Comparison of ENCODE assay signal across 8 cellular contexts in the genomic region with DNA sequence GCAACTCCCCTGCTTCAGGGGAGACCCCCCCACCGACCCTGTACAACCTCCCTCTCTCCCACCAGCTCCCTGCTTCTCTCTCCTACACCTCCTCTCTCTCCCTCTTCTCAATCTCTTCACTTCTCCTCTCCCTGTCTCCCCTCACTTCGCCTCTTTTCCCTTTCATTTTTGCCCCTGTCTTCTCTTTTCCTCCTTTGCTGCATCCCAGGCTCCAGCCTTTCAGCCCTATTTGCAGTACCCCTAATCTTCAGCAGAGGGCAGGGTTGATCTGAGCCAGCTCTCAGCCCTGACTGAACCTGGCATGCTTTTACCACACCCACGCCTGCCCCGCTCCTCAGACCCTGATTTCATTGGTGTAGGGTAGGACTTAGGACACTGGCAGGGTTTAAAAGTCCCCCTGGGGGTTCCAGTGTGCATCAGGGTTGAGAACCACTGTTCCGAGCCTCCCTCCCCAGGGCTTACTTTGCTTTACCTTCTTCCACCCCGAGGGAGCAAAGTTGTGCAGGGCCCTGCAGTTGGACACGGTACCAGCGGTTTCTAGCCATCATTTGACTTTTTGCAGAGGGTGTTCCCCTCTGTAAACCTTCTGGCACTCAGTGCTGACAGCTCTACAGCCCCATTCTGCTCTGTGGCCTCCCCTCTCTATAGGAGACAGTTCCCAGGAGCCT.
DNase-seq lines count a peak whose midpoint lies in the region; ATAC-seq and TF ChIP-seq lines count a peak whose summit lies in the region.

No MANE protein-coding gene starts in this region.

- BruUV-seq in Panc1 (replicated peaks; lab: Mats Ljungman, UMichigan): no TSS peak

- H3K4me3 ChIP-seq in Panc1 (ENCODE audit: low read depth in 2 of 2, low read length in 2 of 2) (no peak overlapping the region), foreskin fibroblast (ENCODE audit: low read depth in 1 of 2, low read length in 2 of 2) (no peak overlapping the region), ovary (no peak overlapping the region), aorta (ENCODE audit: low read length in 2 of 2) (no peak overlapping the region)

- H3K9me3 ChIP-seq in Panc1 (ENCODE audit: control insufficient read depth, insufficient read depth, low read depth, low read length) (no peaks in the 10 kb centered on the region), ovary (no peaks in the 10 kb centered on the region), aorta (ENCODE audit: control insufficient read depth, low read length) (no peaks in the 10 kb centered on the region)

- H3K36me3 ChIP-seq in Panc1 (ENCODE audit: control insufficient read depth, insufficient read depth, low read length): no peaks in the 10 kb centered on the region
- H3K36me3 ChIP-seq in ovary: no peaks in the 10 kb centered on the region
- no peaks in the 10 kb centered on the region for H3K36me3 ChIP-seq in aorta (ENCODE audit: control insufficient read depth in 1 of 2, insufficient read depth in 2 of 2, low read length in 1 of 2)

- no peak for TF ChIP-seq POLR2A in ovary (IDR thresholded peaks at IDR 0.05)

- POLR2A ChIA-PET in Panc1 (lab: Charles Lee): no interaction called here

- H3K27me3 ChIP-seq in Panc1 (ENCODE audit: control insufficient read depth, insufficient read depth, low read length): no peaks in the 10 kb centered on the region; the same call in 1 of the 2 replicates
- H3K27me3 ChIP-seq in ovary: no peaks in the 10 kb centered on the region
- H3K27me3 ChIP-seq in aorta (ENCODE audit: control insufficient read depth in 1 of 2, insufficient read depth in 2 of 2, low read length in 1 of 2): no peaks in the 10 kb centered on the region

- H3K4me1 ChIP-seq in Panc1 (ENCODE audit: control insufficient read depth, insufficient read depth, low read length): no peaks in the 10 kb centered on the region
- no peaks in the 10 kb centered on the region for H3K4me1 ChIP-seq in ovary (ENCODE audit: insufficient read depth)
- H3K4me1 ChIP-seq in aorta (ENCODE audit: control insufficient read depth in 1 of 2, insufficient read depth in 2 of 2, low read length in 2 of 2): no peaks in the 10 kb centered on the region

- CTCF ChIA-PET in Panc1 (lab: Charles Lee): interaction anchor here (0.6 to 2.3 kb wide), 4 partner anchors 86 to 280 kb away, joined by 3 to 23 read pairs (median 6); no protein-coding TSS in a partner anchor

- WGBS in ovary, 3 donors: 50 to 56% (median 53%) methylated on average over 8 of the region's 8 CpGs
- WGBS in aorta, 2 donors: 41 to 46% methylated on average over 8 of the region's 8 CpGs

- no peak overlapping the region for H3K27ac ChIP-seq in Panc1 (ENCODE audit: low read length)
- no peak overlapping the region for H3K27ac ChIP-seq in ovary
- H3K27ac ChIP-seq in aorta (ENCODE audit: low read depth in 1 of 2, low read length in 2 of 2): no peak overlapping the region

- peak; percentile 91 for ATAC-seq in Panc1
- peak; percentile 61 for ATAC-seq in aorta (ENCODE audit: low FRiP score)
- ATAC-seq in GM19467 (IDR thresholded peaks at IDR 0.05; ENCODE audit: unreplicated experiment): no peak

- in situ Hi-C loops in Panc1 (cut with HindIII; ENCODE audit: low pct_unique_long_range_greater_than_20kb, low sequenced_read_pairs): no loop called here

- intact Hi-C loops in Panc1 (cut with micrococcal nuclease; ENCODE audit: unreplicated experiment) (no loop called here), ovary (cut with DNase I) (loop anchor here in 2 of 4 donors (5.0 kb wide), 3 partner anchors 87 to 282 kb away; no protein-coding TSS in a partner anchor), aorta (cut with DNase I) (no loop called here)

- DNase-seq in COLO829 (ENCODE audit: low spot score): peak; percentile 90
- peak; percentile 9 for DNase-seq in HCEC 1CT
- DNase-seq in Panc1 (ENCODE audit: low read depth, low spot score): peak; percentile 33
- DNase-seq in activated T-helper 1 cell treated with Interleukin-2 at 50 U/mL for 16 hours (ENCODE audit: low read depth): peak; percentile 5
- DNase-seq in foreskin fibroblast: peak; percentile 36 to 76
- peak; percentile 25 to 62 (median 55) for DNase-seq in ovary
- no peak for DNase-seq in aorta

- TF ChIP-seq CTCF in Panc1 (IDR thresholded peaks at IDR 0.05) (peak; percentile 93), foreskin fibroblast (IDR thresholded peaks at IDR 0.05; ENCODE audit: low read depth, low read length) (peak; percentile 89), ovary (IDR thresholded peaks at IDR 0.05) (peak; percentile 63 to 70 (median 66))

- no peak for TF ChIP-seq EP300 in ovary (IDR thresholded peaks at IDR 0.05)

Comparison
In these comparisons a context has a peak if more than half of its experiments do, and no peak if none do; other contexts are left out.
1. DNase-seq: peak in COLO829 (single experiment), HCEC 1CT (single experiment), Panc1 (single experiment), activated T-helper 1 cell treated with Interleukin-2 at 50 U/mL for 16 hours (single experiment), foreskin fibroblast (2 of 2) and ovary (5 of 5); none in aorta (0 of 2).
2. Peak in every context shown above with its lines, with median percentiles within 50 percentile points of each other: CTCF ChIP-seq.